Comparison of ENCODE assay signal across 20 cellular contexts in genomic region chr2:221133941-221134340, GRCh38.
DNase-seq lines count a peak whose midpoint lies in the region; TF ChIP-seq lines count a peak whose summit lies in the region.
"Had no signal": no experiment of that assay in that cellular context is flagged by ENCODE, and none has a peak within 500 bp of the region (broad histone marks: within the 10 kb centered on the region; RNA-seq: fewer than 3 reads in every experiment).

No MANE protein-coding gene starts in this region.

- H3K36me3 ChIP-seq in GM23248 (ENCODE audit: low read depth) (no peaks in the 10 kb centered on the region), adipocyte (ENCODE audit: control insufficient read depth, insufficient read depth, low read length, severe bottlenecking) (no peaks in the 10 kb centered on the region), sigmoid colon (no peaks in the 10 kb centered on the region)

- H2AFZ ChIP-seq in GM23248, result no peak overlapping the region
- H2AFZ ChIP-seq: GM23338 had no signal

- H3K27ac ChIP-seq in GM23248 (no peak overlapping the region), sigmoid colon (no peak overlapping the region)

- no peak overlapping the region for H3K4me3 Mint-ChIP-seq in activated CD4-positive, alpha-beta T cell treated with anti-CD3 and anti-CD28 coated beads, Interleukin-2, amount 10 ng/mL, durations not matched to agents 24 days and 14 days
- H3K4me3 Mint-ChIP-seq: GM23338, T-cell had no signal

- peak overlapping the region; percentile 23 for H3K4me2 ChIP-seq in GM23248 (ENCODE audit: unreplicated experiment)
- H3K4me2 ChIP-seq: GM23338 had no signal

- TF ChIP-seq CTCF in sigmoid colon (IDR thresholded peaks at IDR 0.05), result no peak

- H3K9me2 ChIP-seq in GM23248 (ENCODE audit: insufficient read depth), result no peaks in the 10 kb centered on the region

- H3K4me1 ChIP-seq in GM23248 (ENCODE audit: insufficient read depth) (peaks cover 22% of the 10 kb centered on the region), adipocyte (ENCODE audit: control insufficient read depth, insufficient read depth, low read length) (peaks cover 10% of the 10 kb centered on the region), sigmoid colon (no peaks in the 10 kb centered on the region)

- no peaks in the 10 kb centered on the region for H3K36me3 Mint-ChIP-seq in activated CD4-positive, alpha-beta T cell treated with anti-CD3 and anti-CD28 coated beads, Interleukin-2, amount 10 ng/mL, durations not matched to agents 24 days and 14 days (ENCODE audit: low read depth)
- H3K36me3 Mint-ChIP-seq: T-cell had no signal

- WGBS in GM23248 (ENCODE audit: low coverage in 1 of 2, low lambda C conversion rate in 2 of 2, missing lambda C conversion rate in 2 of 2), 2 experiments, result 6 to 12% methylated on average over 2 of the region's 2 CpGs
- WGBS in sigmoid colon, 2 donors, result 79 to 84% methylated on average over 2 of the region's 2 CpGs

- H3K9ac ChIP-seq in GM23248 (no peak overlapping the region), adipocyte (ENCODE audit: low read length) (no peak overlapping the region)

- DNase-seq in AG08395 (ENCODE audit: low spot score), result peak; percentile 9
- peak; percentile 52 for DNase-seq in GM23248
- peak; percentile 30 for DNase-seq in NCI-H524 treated with DMSO at 0.1 percent for 48 hours (lab: John Stamatoyannopoulos, UW)
- DNase-seq in adipocyte (ENCODE audit: low read depth), result peak; percentile 6
- no peak for DNase-seq in NOMO-1 (lab: John Stamatoyannopoulos, UW; ENCODE audit: unreplicated experiment in 2 of 2)
- no peak for DNase-seq in sigmoid colon
- no peak for DNase-seq in GOT3 (lab: John Stamatoyannopoulos, UW)
- no peak for DNase-seq in activated CD4-positive, alpha-beta T cell treated with anti-CD3 and anti-CD28 coated beads, Interleukin-2, amount 10 ng/mL, durations not matched to agents 24 days and 14 days
- DNase-seq: C1 segment of cervical spinal cord, DMS79 treated with DMSO at 0.1 percent for 48 hours, IMR-90, NCI-H1092, NCI-H1436 treated with DMSO at 0.1 percent for 48 hours, NCI-H2029, NCI-H345, NCI-H526 treated with DMSO at 0.1 percent for 48 hours, OCI-M1, SHP77 treated with DMSO at 0.1 percent for 48 hours, T-cell had no signal

- in situ Hi-C loops in GM23248 (cut with MboI), result no loop called here

- H4K20me1 ChIP-seq in GM23248 (ENCODE audit: insufficient read depth), result no peaks in the 10 kb centered on the region

- H3F3A ChIP-seq in GM23248 (ENCODE audit: insufficient read depth), result no peaks in the 10 kb centered on the region

- no peaks in the 10 kb centered on the region for H3K27me3 Mint-ChIP-seq in activated CD4-positive, alpha-beta T cell treated with anti-CD3 and anti-CD28 coated beads, Interleukin-2, amount 10 ng/mL, durations not matched to agents 24 days and 14 days
- H3K27me3 Mint-ChIP-seq: T-cell had no signal

- H3K9me3 Mint-ChIP-seq in activated CD4-positive, alpha-beta T cell treated with anti-CD3 and anti-CD28 coated beads, Interleukin-2, amount 10 ng/mL, durations not matched to agents 24 days and 14 days, result no peaks in the 10 kb centered on the region
- H3K9me3 Mint-ChIP-seq: GM23338, T-cell had no signal

- H3K9me3 ChIP-seq in GM23248 (ENCODE audit: low read depth), result no peaks in the 10 kb centered on the region
- H3K9me3 ChIP-seq in adipocyte (ENCODE audit: control insufficient read depth, low read length), result no peaks in the 10 kb centered on the region
- H3K9me3 ChIP-seq in sigmoid colon, result no peaks in the 10 kb centered on the region

- no peaks in the 10 kb centered on the region for H3K4me1 Mint-ChIP-seq in activated CD4-positive, alpha-beta T cell treated with anti-CD3 and anti-CD28 coated beads, Interleukin-2, amount 10 ng/mL, durations not matched to agents 24 days and 14 days
- H3K4me1 Mint-ChIP-seq: GM23338 had no signal

- no peak for TF ChIP-seq EP300 in sigmoid colon (IDR thresholded peaks at IDR 0.05)

- H3K27ac Mint-ChIP-seq in activated CD4-positive, alpha-beta T cell treated with anti-CD3 and anti-CD28 coated beads, Interleukin-2, amount 10 ng/mL, durations not matched to agents 24 days and 14 days, result no peak overlapping the region
- H3K27ac Mint-ChIP-seq: GM23338, T-cell had no signal

- no peaks in the 10 kb centered on the region for H3K79me2 ChIP-seq in GM23248 (ENCODE audit: insufficient read depth)

- H3K4me3 ChIP-seq in GM23248, result no peak overlapping the region
- H3K4me3 ChIP-seq in adipocyte (ENCODE audit: low read length), result no peak overlapping the region
- H3K4me3 ChIP-seq in sigmoid colon, result no peak overlapping the region
- H3K4me3 ChIP-seq: GM23338 had no signal

- TF ChIP-seq POLR2A in sigmoid colon (IDR thresholded peaks at IDR 0.05), result no peak

- H3K27me3 ChIP-seq in GM23248 (replicated peaks; ENCODE audit: insufficient read depth) (no peaks in the 10 kb centered on the region), adipocyte (replicated peaks; ENCODE audit: control insufficient read depth, insufficient read depth, low read length) (no peaks in the 10 kb centered on the region), sigmoid colon (no peaks in the 10 kb centered on the region)

- intact Hi-C loops in sigmoid colon (cut with DNase I), result no loop called here
- intact Hi-C loops in activated CD4-positive, alpha-beta T cell treated with anti-CD3 and anti-CD28 coated beads, Interleukin-2, amount 10 ng/mL, durations not matched to agents 24 days and 14 days (cut with micrococcal nuclease), result no loop called here

Comparison
In these comparisons a context has a peak if more than half of its experiments do, and no peak if none do; other contexts are left out.
1. DNase-seq: peak in AG08395 (single experiment), GM23248 (single experiment), NCI-H524 treated with DMSO at 0.1 percent for 48 hours (single experiment) and adipocyte (single experiment); none in NOMO-1 (0 of 2), sigmoid colon (single experiment), GOT3 (single experiment) and activated CD4-positive, alpha-beta T cell treated with anti-CD3 and anti-CD28 coated beads, Interleukin-2, amount 10 ng/mL, durations not matched to agents 24 days and 14 days (single experiment).